ENCODE assay signal across 8 cellular contexts in the genomic region with DNA sequence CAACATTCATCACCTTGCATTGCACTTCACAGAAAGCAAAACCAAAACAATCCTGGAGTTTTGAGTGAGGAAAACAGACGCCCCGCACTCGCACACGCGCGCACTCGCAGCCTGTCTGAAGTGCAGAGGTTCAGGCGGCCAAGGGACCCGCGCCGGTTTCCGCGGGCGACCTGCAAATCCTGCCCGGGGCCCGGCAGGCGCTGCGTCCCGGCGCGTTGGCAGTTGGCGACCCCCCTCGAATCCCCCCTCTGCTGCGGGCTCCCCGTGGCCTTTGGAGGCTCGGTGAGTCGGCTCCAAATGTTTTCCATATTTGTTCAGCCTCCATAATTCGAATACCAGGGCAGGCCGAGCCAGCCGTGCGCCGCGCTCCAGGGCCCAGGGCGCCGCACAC. TPM values are rescaled to one million over a fixed set of nuclear protein-coding genes. Genes with fewer than 3 reads are reported as not detected.
DNase-seq lines count a peak whose midpoint lies in the region; ATAC-seq lines count a peak whose summit lies in the region.

A gene with protein sequence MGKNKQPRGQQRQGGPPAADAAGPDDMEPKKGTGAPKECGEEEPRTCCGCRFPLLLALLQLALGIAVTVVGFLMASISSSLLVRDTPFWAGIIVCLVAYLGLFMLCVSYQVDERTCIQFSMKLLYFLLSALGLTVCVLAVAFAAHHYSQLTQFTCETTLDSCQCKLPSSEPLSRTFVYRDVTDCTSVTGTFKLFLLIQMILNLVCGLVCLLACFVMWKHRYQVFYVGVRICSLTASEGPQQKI (plus strand): TSS at position 324 of the 391 bp plus-strand sequence. CDS start 100 bp downstream, outside the sequence.

- H3K27ac ChIP-seq in CD4-positive, alpha-beta memory T cell (ENCODE audit: low read depth, low read length): no peak within 1 kb of the TSS
- peak within 1 kb of the TSS; percentile 95 for H3K27ac ChIP-seq in cingulate gyrus (ENCODE audit: low read depth, low read length)

- no peaks in the 10 kb centered on the region for H3K9me3 ChIP-seq in CD4-positive, alpha-beta memory T cell (ENCODE audit: control insufficient read depth in 1 of 2, low read length in 2 of 2)

- H3K27ac Mint-ChIP-seq in CD4-positive, alpha-beta memory T cell: no peak within 1 kb of the TSS

- H3K4me3 Mint-ChIP-seq in CD4-positive, alpha-beta memory T cell: peak within 1 kb of the TSS in 7 of 8 donors; percentile 18 to 76 (median 54)

- peaks cover 3% of the 10 kb centered on the region for H3K27me3 ChIP-seq in CD4-positive, alpha-beta memory T cell (ENCODE audit: insufficient read depth, low read length)

- intact Hi-C loops in CD4-positive, alpha-beta memory T cell (cut with micrococcal nuclease): no loop called here
- intact Hi-C loops in left colon (cut with DNase I, micrococcal nuclease): loop anchor here in 1 of 2 donors (10.0 kb wide), 1 partner anchor 70 kb away; a partner anchor contains a TSS

- DNase-seq in CD4-positive, alpha-beta memory T cell: no peak
- DNase-seq in NCI-H446 treated with DMSO at 0.1 percent for 48 hours (lab: John Stamatoyannopoulos, UW) (peak; percentile 49), left colon (peak; percentile 55 to 66), smooth muscle cell of the brain vasculature (ENCODE audit: low read depth, low spot score) (peak; percentile 31), CD1c-positive myeloid dendritic cell (ENCODE audit: extremely low spot score) (no peak)
- DNase-seq in central memory CD4-positive, alpha-beta T cell: no peak

- no peak within 1 kb of the TSS for H3K4me3 ChIP-seq in CD4-positive, alpha-beta memory T cell (ENCODE audit: low read length in 2 of 2)

- peak; percentile 47 for ATAC-seq in GM19397 (IDR thresholded peaks at IDR 0.05; ENCODE audit: unreplicated experiment)
- peak; percentile 65 for ATAC-seq in left colon

- CTCF ChIA-PET in CD4-positive, alpha-beta memory T cell (lab: Charles Lee; ENCODE audit: partially characterized antibody): no interaction called here

- H3K27me3 Mint-ChIP-seq in CD4-positive, alpha-beta memory T cell: peaks cover 32 to 50% of the 10 kb centered on the region in 2 donors

- no peaks in the 10 kb centered on the region for H3K36me3 ChIP-seq in CD4-positive, alpha-beta memory T cell (ENCODE audit: insufficient read depth, low read length)

- H3K9me3 Mint-ChIP-seq in CD4-positive, alpha-beta memory T cell: no peaks in the 10 kb centered on the region

- no peaks in the 10 kb centered on the region for H3K4me1 ChIP-seq in CD4-positive, alpha-beta memory T cell (ENCODE audit: insufficient read depth, low read length)

- POLR2A ChIA-PET in CD4-positive, alpha-beta memory T cell (lab: Charles Lee; ENCODE audit: partially characterized antibody): no interaction called here

- no peaks in the 10 kb centered on the region for H3K36me3 Mint-ChIP-seq in CD4-positive, alpha-beta memory T cell

- H3K4me1 Mint-ChIP-seq in CD4-positive, alpha-beta memory T cell: peaks cover 3 to 12% (median 9%) of the 10 kb centered on the region in 4 donors

RNA-seq across cellular contexts. Expression of the gene that starts here (rescaled TPM):
- not detected for total RNA-seq in CD4-positive, alpha-beta memory T cell
- 1 to 10 TPM in 1 of 2 donors, not detected in 1; 1.0 TPM for polyA plus RNA-seq in CD4-positive, alpha-beta memory T cell
- total RNA-seq in left colon: 10 to 100 TPM; 12.8 to 20.6 TPM

Comparison
In these comparisons a context has a peak if more than half of its experiments do, and no peak if none do; other contexts are left out.
1. RNA of the gene that starts here (total RNA-seq): 12.8 to 20.6 TPM in left colon; not detected in CD4-positive, alpha-beta memory T cell; every median in the first group is over 10 times any median in the second.
2. DNase-seq: peak in NCI-H446 treated with DMSO at 0.1 percent for 48 hours (single experiment), left colon (2 of 2) and smooth muscle cell of the brain vasculature (single experiment); none in CD4-positive, alpha-beta memory T cell (0 of 5), central memory CD4-positive, alpha-beta T cell (single experiment) and CD1c-positive myeloid dendritic cell (single experiment).